12 cellular contexts compared by ENCODE assay signal in genomic region chr20:52031206-52031573, GRCh38.
DNase-seq lines count a peak whose midpoint lies in the region; ATAC-seq lines count a peak whose summit lies in the region.
"Had no signal": no experiment of that assay in that cellular context is flagged by ENCODE, and none has a peak within 500 bp of the region (broad histone marks: within the 10 kb centered on the region; RNA-seq: fewer than 3 reads in every experiment).

No MANE protein-coding gene starts in this region.

- peaks cover 3% of the 10 kb centered on the region; the same call in 1 of the 2 replicates for H3K4me1 ChIP-seq in SJCRH30
- H3K4me1 ChIP-seq: pancreas, thyroid gland had no signal

- H3K4me1 Mint-ChIP-seq in activated T-cell treated with anti-CD3 and anti-CD28 coated beads, Interleukin-2, amount 50 U/mL, for 72 hours (ENCODE audit: low read depth) = peaks cover 25% of the 10 kb centered on the region
- peaks cover 14% of the 10 kb centered on the region for H3K4me1 Mint-ChIP-seq in T-helper 17 cell
- H3K4me1 Mint-ChIP-seq in immature natural killer cell = peaks cover 40 to 61% of the 10 kb centered on the region in 2 donors

- peak overlapping the region; percentile 7 for H3K27ac Mint-ChIP-seq in activated T-cell treated with anti-CD3 and anti-CD28 coated beads, Interleukin-2, amount 50 U/mL, for 72 hours
- H3K27ac Mint-ChIP-seq in T-helper 17 cell = peak overlapping the region; percentile 86
- peak overlapping the region; percentile 81 to 92 (median 90) for H3K27ac Mint-ChIP-seq in immature natural killer cell
- H3K27ac Mint-ChIP-seq in activated naive CD4-positive, alpha-beta T cell treated with anti-CD3 and anti-CD28 coated beads, Interleukin-2, amount 50 U/mL, for 72 hours = no peak overlapping the region

- H3K9me3 ChIP-seq in T-helper 17 cell (ENCODE audit: control insufficient read depth, low read length, poor library complexity, severe bottlenecking) (no peaks in the 10 kb centered on the region), SJCRH30 (replicated peaks) (no peaks in the 10 kb centered on the region)
- H3K9me3 ChIP-seq: pancreas, thyroid gland had no signal

- no peak overlapping the region for H3K4me3 ChIP-seq in SJCRH30
- H3K4me3 ChIP-seq: pancreas, thyroid gland had no signal

- H3K9me3 Mint-ChIP-seq in activated T-cell treated with anti-CD3 and anti-CD28 coated beads, Interleukin-2, amount 50 U/mL, for 72 hours = no peaks in the 10 kb centered on the region
- H3K9me3 Mint-ChIP-seq in immature natural killer cell = peaks cover 0 to 2% (median 0%) of the 10 kb centered on the region in 6 donors
- no peaks in the 10 kb centered on the region for H3K9me3 Mint-ChIP-seq in activated naive CD4-positive, alpha-beta T cell treated with anti-CD3 and anti-CD28 coated beads, Interleukin-2, amount 50 U/mL, for 72 hours

- no peaks in the 10 kb centered on the region for H3K27me3 ChIP-seq in SJCRH30
- H3K27me3 ChIP-seq: pancreas, thyroid gland had no signal

- H3K27me3 Mint-ChIP-seq in activated T-cell treated with anti-CD3 and anti-CD28 coated beads, Interleukin-2, amount 50 U/mL, for 72 hours (ENCODE audit: low read depth) = no peaks in the 10 kb centered on the region
- no peaks in the 10 kb centered on the region for H3K27me3 Mint-ChIP-seq in T-helper 17 cell
- peaks cover 0 to 9% (median 7%) of the 10 kb centered on the region in 3 donors for H3K27me3 Mint-ChIP-seq in immature natural killer cell (ENCODE audit: low read depth in 3 of 3)

- no peaks in the 10 kb centered on the region for H3K36me3 Mint-ChIP-seq in activated T-cell treated with anti-CD3 and anti-CD28 coated beads, Interleukin-2, amount 50 U/mL, for 72 hours (ENCODE audit: insufficient read depth in 2 of 2)
- no peaks in the 10 kb centered on the region for H3K36me3 Mint-ChIP-seq in T-helper 17 cell (ENCODE audit: low read depth)
- no peaks in the 10 kb centered on the region for H3K36me3 Mint-ChIP-seq in immature natural killer cell
- H3K36me3 Mint-ChIP-seq in activated naive CD4-positive, alpha-beta T cell treated with anti-CD3 and anti-CD28 coated beads, Interleukin-2, amount 50 U/mL, for 72 hours = no peaks in the 10 kb centered on the region

- DNase-seq in activated T-cell treated with anti-CD3 and anti-CD28 coated beads, Interleukin-2, amount 50 U/mL, for 72 hours = no peak
- DNase-seq in activated T-cell treated with anti-CD3 and anti-CD28 coated beads for 4 hours (no peak), T-helper 17 cell (no peak), immature natural killer cell (peak; percentile 38 to 42 (median 41)), C1 segment of cervical spinal cord (lab: John Stamatoyannopoulos, UW) (no peak), SJCRH30 (no peak), NCI-H446 treated with DMSO at 0.1 percent for 48 hours (lab: John Stamatoyannopoulos, UW) (no peak)
- no peak for DNase-seq in activated naive CD4-positive, alpha-beta T cell treated with anti-CD3 and anti-CD28 coated beads, Interleukin-2, amount 50 U/mL, for 72 hours (ENCODE audit: low spot score in 2 of 2)
- DNase-seq: NCI-H1417 treated with DMSO at 0.1 percent for 48 hours, NCI-H526 treated with DMSO at 0.1 percent for 48 hours, pancreas, thyroid gland had no signal

- H3K4me3 Mint-ChIP-seq in activated T-cell treated with anti-CD3 and anti-CD28 coated beads, Interleukin-2, amount 50 U/mL, for 72 hours = peak overlapping the region; percentile 45 to 55
- H3K4me3 Mint-ChIP-seq in T-helper 17 cell (no peak overlapping the region), immature natural killer cell (peak overlapping the region; percentile 56 to 78 (median 72))

- ATAC-seq in activated T-cell treated with anti-CD3 and anti-CD28 coated beads, Interleukin-2, amount 50 U/mL, for 72 hours (replicated peaks in 1 of 2) = no peak
- no peak for ATAC-seq in T-helper 17 cell
- ATAC-seq in activated naive CD4-positive, alpha-beta T cell treated with anti-CD3 and anti-CD28 coated beads, Interleukin-2, amount 50 U/mL, for 72 hours = no peak

- H3K27ac ChIP-seq in SJCRH30 = no peak overlapping the region
- H3K27ac ChIP-seq: thyroid gland had no signal

- H3K36me3 ChIP-seq in SJCRH30 = no peaks in the 10 kb centered on the region
- H3K36me3 ChIP-seq: pancreas, thyroid gland had no signal

Comparison
In these comparisons a context has a peak if more than half of its experiments do, and no peak if none do; other contexts are left out.
1. DNase-seq: peak in immature natural killer cell (3 of 3); none in activated T-cell treated with anti-CD3 and anti-CD28 coated beads, Interleukin-2, amount 50 U/mL, for 72 hours (0 of 2), activated T-cell treated with anti-CD3 and anti-CD28 coated beads for 4 hours (single experiment), T-helper 17 cell (0 of 3), C1 segment of cervical spinal cord (0 of 14), activated naive CD4-positive, alpha-beta T cell treated with anti-CD3 and anti-CD28 coated beads, Interleukin-2, amount 50 U/mL, for 72 hours (0 of 2), SJCRH30 (0 of 2) and NCI-H446 treated with DMSO at 0.1 percent for 48 hours (single experiment).
2. H3K27ac Mint-ChIP-seq: peak in activated T-cell treated with anti-CD3 and anti-CD28 coated beads, Interleukin-2, amount 50 U/mL, for 72 hours (single experiment), T-helper 17 cell (single experiment) and immature natural killer cell (6 of 6); none in activated naive CD4-positive, alpha-beta T cell treated with anti-CD3 and anti-CD28 coated beads, Interleukin-2, amount 50 U/mL, for 72 hours (0 of 2).